ENCODE assay signal across 12 cellular contexts in the genomic region with DNA sequence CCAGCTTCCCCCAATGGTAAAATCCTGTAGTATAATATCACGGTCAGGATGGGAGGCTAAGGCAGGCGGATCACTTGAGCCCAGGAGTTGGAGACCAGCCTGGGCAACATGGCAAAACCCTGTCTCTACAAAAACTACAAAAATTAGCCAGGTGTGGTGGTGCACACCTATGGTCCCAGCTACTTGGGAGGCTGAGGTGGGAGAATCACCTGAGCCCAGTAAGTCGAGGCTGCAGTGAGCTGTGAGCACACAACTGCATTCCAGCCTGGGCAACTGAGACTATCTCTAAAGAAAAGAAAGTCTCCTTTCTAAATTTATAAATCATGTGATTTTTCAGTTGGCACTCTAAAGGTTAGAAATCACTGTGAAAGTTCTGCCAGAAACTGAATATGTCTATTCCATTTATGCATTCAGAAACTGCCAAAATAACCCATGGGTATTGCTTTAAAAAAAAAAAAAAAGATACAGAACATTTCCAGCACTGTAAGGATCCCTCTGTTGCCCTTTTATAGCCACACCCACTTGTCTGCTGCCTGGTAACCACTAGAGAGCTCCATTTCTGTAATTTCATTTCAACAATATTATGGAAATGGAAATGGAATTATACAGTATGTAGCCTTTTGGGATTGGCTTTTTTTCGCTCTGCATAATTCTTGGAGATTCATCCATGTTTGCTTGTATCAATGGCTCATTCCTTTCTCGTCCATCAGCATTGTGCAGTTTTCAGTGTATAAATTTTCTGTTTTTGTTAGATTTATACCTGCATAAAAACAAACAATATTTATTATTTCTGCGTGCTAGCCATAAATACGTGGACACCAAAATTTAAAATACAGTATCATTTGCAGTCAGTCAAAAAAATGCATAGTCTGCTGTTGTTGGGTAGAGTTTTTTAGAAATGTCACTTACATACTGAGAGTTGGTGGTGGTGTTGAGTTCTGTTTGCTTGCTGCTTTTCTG. TPM values are rescaled to one million over a fixed set of nuclear protein-coding genes. Genes with fewer than 3 reads are reported as not detected.
DNase-seq lines count a peak whose midpoint lies in the region; ATAC-seq and TF ChIP-seq lines count a peak whose summit lies in the region.
"Had no signal": no experiment of that assay in that cellular context is flagged by ENCODE, and none has a peak within 500 bp of the region (broad histone marks: within the 10 kb centered on the region; RNA-seq: fewer than 3 reads in every experiment).

No MANE protein-coding gene starts in this region.

- H3K79me2 ChIP-seq in GM23248 (ENCODE audit: insufficient read depth) = no peaks in the 10 kb centered on the region

- no peaks in the 10 kb centered on the region for H3K4me1 ChIP-seq in A673 (ENCODE audit: insufficient read depth, low read length, poor library complexity, severe bottlenecking)
- no peaks in the 10 kb centered on the region for H3K4me1 ChIP-seq in GM23248 (ENCODE audit: insufficient read depth)
- H3K4me1 ChIP-seq in adipocyte (ENCODE audit: control insufficient read depth, insufficient read depth, low read length) = no peaks in the 10 kb centered on the region
- no peaks in the 10 kb centered on the region for H3K4me1 ChIP-seq in left ventricle myocardium inferior
- H3K4me1 ChIP-seq: adrenal gland had no signal

- in situ Hi-C loops in GM23248 (cut with MboI) = no loop called here

- H3F3A ChIP-seq in GM23248 (ENCODE audit: insufficient read depth) = no peaks in the 10 kb centered on the region

- H3K9me3 ChIP-seq in A673 (ENCODE audit: low read depth, low read length, poor library complexity, severe bottlenecking) (no peaks in the 10 kb centered on the region), GM23248 (ENCODE audit: low read depth) (no peaks in the 10 kb centered on the region), adipocyte (ENCODE audit: control insufficient read depth, low read length) (no peaks in the 10 kb centered on the region), left ventricle myocardium inferior (replicated peaks) (no peaks in the 10 kb centered on the region), MG63 (no peaks in the 10 kb centered on the region)
- H3K9me3 ChIP-seq: adrenal gland had no signal

- TF ChIP-seq CTCF in A673 (conservative IDR thresholded peaks at IDR 0.05; ENCODE audit: low read depth, low read length) = peak; percentile 25; the same call in 1 of the 2 replicates
- TF ChIP-seq CTCF in left ventricle myocardium inferior (IDR thresholded peaks at IDR 0.05; ENCODE audit: borderline replicate concordance) = peak; percentile 21

- no peak overlapping the region for H3K4me2 ChIP-seq in GM23248 (ENCODE audit: unreplicated experiment)

- no peaks in the 10 kb centered on the region for H4K20me1 ChIP-seq in GM23248 (ENCODE audit: insufficient read depth)

- WGBS in GM23248 (ENCODE audit: low coverage in 1 of 2, low lambda C conversion rate in 2 of 2, missing lambda C conversion rate in 2 of 2), 2 experiments = 86 to 88% methylated on average over 7 of the region's 7 CpGs

- H3K4me3 ChIP-seq in A673 (ENCODE audit: low read depth, low read length, poor library complexity, severe bottlenecking) (no peak overlapping the region), GM23248 (no peak overlapping the region), adipocyte (ENCODE audit: low read length) (no peak overlapping the region), left ventricle myocardium inferior (no peak overlapping the region), MG63 (no peak overlapping the region)
- H3K4me3 ChIP-seq: adrenal gland had no signal

- CTCF ChIA-PET in A673 (lab: Charles Lee) = interaction anchor here (0.6 kb wide), 1 partner anchor 141 kb away, joined by 3 read pairs; no protein-coding TSS in a partner anchor

- ATAC-seq in HG02885 (IDR thresholded peaks at IDR 0.05; ENCODE audit: poor library complexity, unreplicated experiment) (no peak), GM21529 (IDR thresholded peaks at IDR 0.05; ENCODE audit: unreplicated experiment) (no peak)
- ATAC-seq: activated CD8-positive, alpha-beta T cell treated with anti-CD3 and anti-CD28 coated beads for 36 hours had no signal

- H2AFZ ChIP-seq in GM23248 = no peak overlapping the region

- H3K9ac ChIP-seq in GM23248 (no peak overlapping the region), adipocyte (ENCODE audit: low read length) (no peak overlapping the region)

- H3K27me3 ChIP-seq in A673 (replicated peaks; ENCODE audit: insufficient read depth, low read depth, low read length, poor library complexity) = no peaks in the 10 kb centered on the region
- H3K27me3 ChIP-seq in GM23248 (replicated peaks; ENCODE audit: insufficient read depth) = no peaks in the 10 kb centered on the region
- H3K27me3 ChIP-seq in adipocyte (replicated peaks; ENCODE audit: control insufficient read depth, insufficient read depth, low read length) = no peaks in the 10 kb centered on the region
- peaks cover 4% of the 10 kb centered on the region for H3K27me3 ChIP-seq in left ventricle myocardium inferior (ENCODE audit: low read depth)
- H3K27me3 ChIP-seq in MG63 = no peaks in the 10 kb centered on the region
- H3K27me3 ChIP-seq: adrenal gland had no signal

- no peak overlapping the region for H3K27ac ChIP-seq in A673 (ENCODE audit: low read depth, low read length, poor library complexity, severe bottlenecking)
- H3K27ac ChIP-seq in GM23248 = no peak overlapping the region
- H3K27ac ChIP-seq in left ventricle myocardium inferior (replicated peaks) = no peak overlapping the region
- H3K27ac ChIP-seq: adrenal gland had no signal

- intact Hi-C loops in A673 (cut with micrococcal nuclease; ENCODE audit: unreplicated experiment) = no loop called here
- intact Hi-C loops in left ventricle myocardium inferior (cut with micrococcal nuclease) = no loop called here

- BruUV-seq in A673 (replicated peaks; lab: Mats Ljungman, UMichigan) = no TSS peak

- H3K9me2 ChIP-seq in GM23248 (ENCODE audit: insufficient read depth) = no peaks in the 10 kb centered on the region

- POLR2A ChIA-PET in A673 (lab: Charles Lee; ENCODE audit: low non-redundant PET) = no interaction called here

- DNase-seq in A673 (ENCODE audit: low spot score) (no peak), GM23248 (peak; percentile 58), adipocyte (ENCODE audit: low read depth) (peak; percentile 64), left ventricle myocardium inferior (no peak), MG63 (no peak)
- DNase-seq in activated CD8-positive, alpha-beta memory T cell treated with anti-CD3 and anti-CD28 coated beads, Interleukin-2, amount 50 U/mL, for 4 hours = no peak
- DNase-seq: activated CD8-positive, alpha-beta T cell treated with anti-CD3 and anti-CD28 coated beads for 36 hours; mesendoderm; NCI-H524 treated with DMSO at 0.1 percent for 48 hours had no signal

- H3K36me3 ChIP-seq in A673 (ENCODE audit: insufficient read depth, low read length, poor library complexity, severe bottlenecking) (peaks cover 70% of the 10 kb centered on the region), GM23248 (ENCODE audit: low read depth) (no peaks in the 10 kb centered on the region), adipocyte (ENCODE audit: control insufficient read depth, insufficient read depth, low read length, severe bottlenecking) (no peaks in the 10 kb centered on the region), left ventricle myocardium inferior (no peaks in the 10 kb centered on the region), MG63 (peaks cover 51% of the 10 kb centered on the region)
- H3K36me3 ChIP-seq: adrenal gland had no signal

RNA-seq across cellular contexts. Expression of a gene that starts 9.4 kb away (rescaled TPM):
- total RNA-seq in A673 (2021) (79.1 and 79.2 TPM in 2 replicates), left ventricle myocardium inferior (0.77 TPM)
- 9.5 TPM in 2 replicates for total RNA-seq in GM23248 (2014; rRNA removed; shearing (Covaris generic))
- 10.1 and 10.6 TPM in 2 replicates for polyA plus RNA-seq in GM23248 (2016; fragmentation: Nextera tagmentation; extraction: Ambion mirVana)
- total RNA-seq in MG63 (2014; rRNA removed; shearing (Covaris generic); ENCODE audit: low replicate concordance) = 81.8 and 89.1 TPM in 2 replicates

RNA-seq across cellular contexts. Expression of a gene that starts 10.2 kb away (rescaled TPM):
- 161 and 195 TPM in 2 replicates for total RNA-seq in A673 (2021)
- 55.2 and 61.2 TPM in 2 replicates for total RNA-seq in GM23248 (2014; rRNA removed; shearing (Covaris generic))
- 113 and 117 TPM in 2 replicates for polyA plus RNA-seq in GM23248 (2016; fragmentation: Nextera tagmentation; extraction: Ambion mirVana)
- 41.8 TPM for total RNA-seq in left ventricle myocardium inferior
- total RNA-seq in MG63 (2014; rRNA removed; shearing (Covaris generic); ENCODE audit: low replicate concordance) = 128 and 161 TPM in 2 replicates

RNA-seq across cellular contexts. Expression of a gene that starts 35.0 kb away (rescaled TPM):
- total RNA-seq in A673 (2021) = 0.21 and 0.22 TPM in 2 replicates
- not detected in 2 replicates for total RNA-seq in GM23248 (2014; rRNA removed; shearing (Covaris generic))
- polyA plus RNA-seq in GM23248 (2016; fragmentation: Nextera tagmentation; extraction: Ambion mirVana) = not detected in 2 replicates
- 19.5 TPM for total RNA-seq in left ventricle myocardium inferior
- total RNA-seq in MG63 (2014; rRNA removed; shearing (Covaris generic); ENCODE audit: low replicate concordance) = not detected in 2 replicates
- total RNA-seq: activated CD8-positive, alpha-beta T cell treated with anti-CD3 and anti-CD28 coated beads for 36 hours had no signal

RNA-seq across cellular contexts. Expression of a gene that starts 41.7 kb away (rescaled TPM):
- total RNA-seq in A673 (2021) (28.4 and 34.1 TPM in 2 replicates), left ventricle myocardium inferior (76.2 TPM)
- 14.4 and 15.0 TPM in 2 replicates for total RNA-seq in GM23248 (2014; rRNA removed; shearing (Covaris generic))
- 21.3 and 22.8 TPM in 2 replicates for polyA plus RNA-seq in GM23248 (2016; fragmentation: Nextera tagmentation; extraction: Ambion mirVana)
- total RNA-seq in MG63 (2014; rRNA removed; shearing (Covaris generic); ENCODE audit: low replicate concordance) = 33.0 and 38.7 TPM in 2 replicates

RNA-seq across cellular contexts. Expression of a gene that starts 56.8 kb away (rescaled TPM):
- total RNA-seq in A673 (2021) = 21.9 and 23.1 TPM in 2 replicates
- total RNA-seq in GM23248 (2014; rRNA removed; shearing (Covaris generic)) = 27.3 and 37.6 TPM in 2 replicates
- polyA plus RNA-seq in GM23248 (2016; fragmentation: Nextera tagmentation; extraction: Ambion mirVana) = 80.8 and 81.9 TPM in 2 replicates
- total RNA-seq in left ventricle myocardium inferior = 57.2 TPM
- 56.2 and 80.2 TPM in 2 replicates for total RNA-seq in MG63 (2014; rRNA removed; shearing (Covaris generic); ENCODE audit: low replicate concordance)

Comparison
In these comparisons a context has a peak if more than half of its experiments do, and no peak if none do; other contexts are left out.
1. DNase-seq: peak in GM23248 (single experiment) and adipocyte (single experiment); none in A673 (single experiment), left ventricle myocardium inferior (single experiment), activated CD8-positive, alpha-beta memory T cell treated with anti-CD3 and anti-CD28 coated beads, Interleukin-2, amount 50 U/mL, for 4 hours (single experiment) and MG63 (single experiment).
2. RNA of a gene that starts 35.0 kb away (total RNA-seq): 19.5 TPM in left ventricle myocardium inferior (single experiment); 0.21 to 0.22 TPM in A673, not detected in GM23248 and not detected in MG63; every median in the first group is over 10 times any median in the second.